ENCODE assay signal across 19 cellular contexts in the genomic region with DNA sequence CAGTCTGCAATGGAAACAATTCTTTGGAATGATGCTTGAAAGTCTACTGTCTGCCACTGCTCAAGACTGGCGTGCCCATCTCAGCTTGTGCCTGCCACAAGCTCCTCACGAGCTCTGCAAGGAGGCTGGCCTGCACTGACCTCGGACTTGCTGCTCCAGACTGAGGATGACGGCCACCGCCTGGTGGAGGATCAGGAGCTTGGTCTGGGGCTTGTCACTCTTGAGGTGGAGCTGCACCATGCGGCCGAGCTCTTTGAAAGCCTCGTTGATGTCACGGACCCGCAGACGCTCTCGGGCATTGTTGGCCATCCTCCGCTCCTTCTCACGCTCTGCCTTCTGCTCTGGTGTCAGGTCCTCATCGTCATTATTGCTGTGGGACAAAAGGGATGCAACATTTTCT.
DNase-seq lines count a peak whose midpoint lies in the region; ATAC-seq and TF ChIP-seq lines count a peak whose summit lies in the region.
"Had no signal": no experiment of that assay in that cellular context is flagged by ENCODE, and none has a peak within 500 bp of the region (broad histone marks: within the 10 kb centered on the region; RNA-seq: fewer than 3 reads in every experiment).

No MANE protein-coding gene starts in this region.

- CTCF ChIA-PET in AG04450 (lab: Charles Lee), result interaction anchor here (0.8 to 1.2 kb wide), 3 partner anchors 9 to 187 kb away, joined by 3 to 4 read pairs (median 4); no protein-coding TSS in a partner anchor

- H4K20me1 ChIP-seq in OCI-LY3 (ENCODE audit: insufficient read depth, low read length), result 0 out of 2 replicates have a peak, but pooled peaks cover 3% of the 10 kb centered on the region

- H3K4me3 ChIP-seq in AG04450 (ENCODE audit: low read depth, low read length) (no peak overlapping the region), OCI-LY3 (ENCODE audit: low read length) (no peak overlapping the region), rectal smooth muscle tissue (ENCODE audit: low read length) (no peak overlapping the region)
- H3K4me3 ChIP-seq: lung, tibial artery had no signal

- POLR2A ChIA-PET in AG04450 (lab: Yijun Ruan, JAX), result no interaction called here

- H3K27ac ChIP-seq in AG04450 (ENCODE audit: low read depth, low read length) (peak overlapping the region; percentile 25), OCI-LY3 (ENCODE audit: low read length) (0 out of 2 replicates have a peak overlapping the region, but pooled peaks have one; percentile 4), rectal smooth muscle tissue (ENCODE audit: low read depth, low read length) (peak overlapping the region; percentile 65)
- H3K27ac ChIP-seq: tibial artery had no signal

- H3K27me3 ChIP-seq in AG04450 (ENCODE audit: control insufficient read depth, insufficient read depth, low read length), result no peaks in the 10 kb centered on the region
- H3K27me3 ChIP-seq in OCI-LY3 (ENCODE audit: low read depth, low read length), result no peaks in the 10 kb centered on the region
- H3K27me3 ChIP-seq in rectal smooth muscle tissue (ENCODE audit: control insufficient read depth, insufficient read depth, low read length), result no peaks in the 10 kb centered on the region
- H3K27me3 ChIP-seq: tibial artery had no signal

- H3K9me3 ChIP-seq in AG04450 (ENCODE audit: control insufficient read depth, insufficient read depth, low read length) (no peaks in the 10 kb centered on the region), OCI-LY3 (ENCODE audit: insufficient read depth, low read length) (no peaks in the 10 kb centered on the region)
- H3K9me3 ChIP-seq: tibial artery had no signal

- no peak for ATAC-seq in left ventricle myocardium superior
- no peak for ATAC-seq in GM19324 (IDR thresholded peaks at IDR 0.05; ENCODE audit: low FRiP score, unreplicated experiment)
- ATAC-seq: activated CD8-positive, alpha-beta T cell treated with anti-CD3 and anti-CD28 coated beads for 36 hours; CD8-positive, alpha-beta T cell had no signal

- peaks cover 39% of the 10 kb centered on the region for H3K4me1 ChIP-seq in OCI-LY3 (ENCODE audit: low read length)
- H3K4me1 ChIP-seq in rectal smooth muscle tissue (ENCODE audit: control insufficient read depth, insufficient read depth, low read length), result peaks cover 10% of the 10 kb centered on the region
- H3K4me1 ChIP-seq: tibial artery had no signal

- H3K79me2 ChIP-seq in OCI-LY3 (ENCODE audit: low read length), result peaks cover 46% of the 10 kb centered on the region

- TF ChIP-seq CTCF in AG04450 (IDR thresholded peaks at IDR 0.05; ENCODE audit: low read depth, low read length) (no peak), OCI-LY3 (IDR thresholded peaks at IDR 0.05; ENCODE audit: low read depth, low read length) (no peak)

- H2AFZ ChIP-seq in OCI-LY3 (ENCODE audit: low read depth, low read length), result no peak overlapping the region

- no peak overlapping the region for H3K4me2 ChIP-seq in OCI-LY3 (ENCODE audit: low read length)

- DNase-seq in AG04450 (ENCODE audit: low read depth, low spot score), result no peak
- peak; percentile 31 for DNase-seq in left ventricle myocardium superior
- DNase-seq in NCI-H1048 (lab: John Stamatoyannopoulos, UW), result no peak
- DNase-seq in NCI-H1417 (lab: John Stamatoyannopoulos, UW), result no peak
- DNase-seq in DMS114 treated with DMSO at 0.1 percent for 48 hours (lab: John Stamatoyannopoulos, UW; ENCODE audit: unreplicated experiment), result no peak
- DNase-seq: activated CD8-positive, alpha-beta T cell treated with anti-CD3 and anti-CD28 coated beads for 36 hours; activated naive CD4-positive, alpha-beta T cell treated with anti-CD3 and anti-CD28 coated beads, Interleukin-2, amount 50 U/mL, for 16 hours; activated T-cell treated with anti-CD3 and anti-CD28 coated beads, Interleukin-2, amount 50 U/mL, for 24 hours; CD8-positive, alpha-beta T cell; foreskin melanocyte; GOT3; MM.1S; NCI-H187; SHP77 treated with DMSO at 0.1 percent for 48 hours had no signal

- intact Hi-C loops in left ventricle myocardium superior (cut with micrococcal nuclease), result no loop called here

- H3K9ac ChIP-seq in OCI-LY3 (ENCODE audit: low read length) (no peak overlapping the region), rectal smooth muscle tissue (ENCODE audit: low read length) (no peak overlapping the region)

- peaks cover 89% of the 10 kb centered on the region for H3K36me3 ChIP-seq in OCI-LY3 (replicated peaks; ENCODE audit: low read depth, low read length)
- H3K36me3 ChIP-seq in rectal smooth muscle tissue (ENCODE audit: control insufficient read depth, insufficient read depth, low read length), result no peaks in the 10 kb centered on the region

Comparison
In these comparisons a context has a peak if more than half of its experiments do, and no peak if none do; other contexts are left out.
1. H3K27ac ChIP-seq: peak in every context shown above with its lines; median percentile 65 in rectal smooth muscle tissue; 25 in AG04450; 4 in OCI-LY3.